23 cellular contexts compared by ENCODE assay signal in genomic region chr11:100680070-100680469, GRCh38. TPM values are rescaled to one million over a fixed set of nuclear protein-coding genes. Genes with fewer than 3 reads are reported as not detected.
DNase-seq lines count a peak whose midpoint lies in the region; ATAC-seq and TF ChIP-seq lines count a peak whose summit lies in the region.
"Had no signal": no experiment of that assay in that cellular context is flagged by ENCODE, and none has a peak within 500 bp of the region (broad histone marks: within the 10 kb centered on the region; RNA-seq: fewer than 3 reads in every experiment).

No MANE protein-coding gene starts in this region.

- DNase-seq in DMS 273 treated with DMSO at 0.1 percent for 48 hours (lab: John Stamatoyannopoulos, UW) (peak; percentile 33), NCI-H446 (lab: John Stamatoyannopoulos, UW) (peak; percentile 91 to 95), glutamatergic neuron (no peak), neural progenitor cell (ENCODE audit: low spot score) (no peak), HCEC 1CT (no peak), NCI-H2227 (lab: John Stamatoyannopoulos, UW; ENCODE audit: unreplicated experiment) (no peak), SW 1271 (lab: John Stamatoyannopoulos, UW) (no peak)
- DNase-seq: activated CD4-positive, alpha-beta T cell treated with anti-CD3 and anti-CD28 coated beads for 1 hour; brain microvascular endothelial cell; cortex of kidney; NCI-H1436; NCI-H2227 treated with DMSO at 0.1 percent for 48 hours; NK-92 treated with Interleukin-12 subunit alpha and Interleukin-12 subunit beta, amount 100 ng/mL, for 24 hours; stimulated activated CD4-positive, alpha-beta T cell treated with anti-CD3 and anti-CD28 coated beads, Interleukin-15, amount 100 ng/mL, for 24 hours; T-helper 9 cell had no signal

- peaks cover 4% of the 10 kb centered on the region for H3K4me1 ChIP-seq in neural progenitor cell
- H3K4me1 ChIP-seq: right atrium auricular region had no signal

- H3K9me3 ChIP-seq in neural progenitor cell (ENCODE audit: low read depth) = no peaks in the 10 kb centered on the region
- H3K9me3 ChIP-seq: neutrophil, right atrium auricular region, thoracic aorta had no signal

- H3K36me3 Mint-ChIP-seq in glutamatergic neuron (ENCODE audit: unreplicated experiment) (no peaks in the 10 kb centered on the region), neural progenitor cell (no peaks in the 10 kb centered on the region)
- H3K36me3 Mint-ChIP-seq: activated naive CD4-positive, alpha-beta T cell treated with anti-CD3 and anti-CD28 coated beads, Interleukin-2, amount 50 U/mL, for 72 hours; memory B cell had no signal

- H3K36me3 ChIP-seq in neural progenitor cell = no peaks in the 10 kb centered on the region
- H3K36me3 ChIP-seq: brain microvascular endothelial cell, neutrophil, right atrium auricular region, thoracic aorta had no signal

- ATAC-seq in HG02973 (IDR thresholded peaks at IDR 0.05; ENCODE audit: unreplicated experiment) = no peak
- ATAC-seq: activated naive CD4-positive, alpha-beta T cell treated with anti-CD3 and anti-CD28 coated beads, Interleukin-2, amount 50 U/mL, for 72 hours; SK-N-SH treated with all-trans-retinoic acid at 6 μM for 48 hours had no signal

- peaks cover 5% of the 10 kb centered on the region for H3K9me3 Mint-ChIP-seq in glutamatergic neuron (ENCODE audit: unreplicated experiment)
- H3K9me3 Mint-ChIP-seq in neural progenitor cell = no peaks in the 10 kb centered on the region
- H3K9me3 Mint-ChIP-seq: activated T-helper 1 cell treated with anti-CD3 and anti-CD28 coated beads, Interleukin-12 subunit alpha, Interleukin-12 subunit beta, Interleukin-2, Interleukin-4 antibody, amounts not matched to agents 30 ng/mL and 10 ng/mL and 1 ng/mL, durations not matched to agents 14 hours and 24 hours and 36 hours; memory B cell had no signal

- no peaks in the 10 kb centered on the region for H3K79me2 ChIP-seq in neural progenitor cell (ENCODE audit: low read depth)

- TF ChIP-seq CTCF in glutamatergic neuron (IDR thresholded peaks at IDR 0.05; ENCODE audit: partially characterized antibody, unreplicated experiment) = no peak
- TF ChIP-seq CTCF in neural progenitor cell (IDR thresholded peaks at IDR 0.05) = no peak

- no peak overlapping the region for H3K4me3 ChIP-seq in neural progenitor cell
- H3K4me3 ChIP-seq: right atrium auricular region, thoracic aorta had no signal

- H3K4me1 Mint-ChIP-seq in glutamatergic neuron (ENCODE audit: low read depth, unreplicated experiment) = peaks cover 13% of the 10 kb centered on the region
- peaks cover 9% of the 10 kb centered on the region for H3K4me1 Mint-ChIP-seq in neural progenitor cell

- peak overlapping the region; percentile 5 for H2AFZ ChIP-seq in neural progenitor cell (replicated peaks)

- H3K27me3 ChIP-seq in neural progenitor cell = no peaks in the 10 kb centered on the region
- H3K27me3 ChIP-seq: brain microvascular endothelial cell, right atrium auricular region had no signal

- H3F3A ChIP-seq in neural progenitor cell (ENCODE audit: low read depth) = peaks cover 3% of the 10 kb centered on the region

- H3K4me2 ChIP-seq in neural progenitor cell = no peak overlapping the region

- H3K4me3 Mint-ChIP-seq in glutamatergic neuron (ENCODE audit: unreplicated experiment) = no peak overlapping the region
- no peak overlapping the region for H3K4me3 Mint-ChIP-seq in neural progenitor cell
- H3K4me3 Mint-ChIP-seq: activated T-helper 1 cell treated with anti-CD3 and anti-CD28 coated beads, Interleukin-12 subunit alpha, Interleukin-12 subunit beta, Interleukin-2, Interleukin-4 antibody, amounts not matched to agents 30 ng/mL and 10 ng/mL and 1 ng/mL, durations not matched to agents 14 hours and 24 hours and 36 hours; memory B cell had no signal

- H3K27me3 Mint-ChIP-seq in glutamatergic neuron (ENCODE audit: unreplicated experiment) (no peaks in the 10 kb centered on the region), neural progenitor cell (ENCODE audit: insufficient read depth, low read depth) (no peaks in the 10 kb centered on the region)

- H3K27ac Mint-ChIP-seq in glutamatergic neuron (ENCODE audit: unreplicated experiment) = peak overlapping the region; percentile 57
- peak overlapping the region; percentile 7 for H3K27ac Mint-ChIP-seq in neural progenitor cell
- H3K27ac Mint-ChIP-seq: activated naive CD4-positive, alpha-beta T cell treated with anti-CD3 and anti-CD28 coated beads, Interleukin-2, amount 50 U/mL, for 72 hours; activated T-helper 1 cell treated with anti-CD3 and anti-CD28 coated beads, Interleukin-12 subunit alpha, Interleukin-12 subunit beta, Interleukin-2, Interleukin-4 antibody, amounts not matched to agents 30 ng/mL and 10 ng/mL and 1 ng/mL, durations not matched to agents 14 hours and 24 hours and 36 hours had no signal

- no peaks in the 10 kb centered on the region for H4K20me1 ChIP-seq in neural progenitor cell (ENCODE audit: low read depth)

- no peak overlapping the region for H3K27ac ChIP-seq in neural progenitor cell
- H3K27ac ChIP-seq: brain microvascular endothelial cell, neutrophil, right atrium auricular region, thoracic aorta had no signal

- H3K9ac ChIP-seq in neural progenitor cell = no peak overlapping the region

RNA-seq across cellular contexts. Expression of gene ARHGAP42, which starts 7.0 kb away (rescaled TPM):
- total RNA-seq in glutamatergic neuron (ENCODE audit: unreplicated experiment) = 21.4 TPM
- total RNA-seq in neural progenitor cell (ENCODE audit: low replicate concordance) = 14.1 and 31.0 TPM in 2 replicates

Comparison
In these comparisons a context has a peak if more than half of its experiments do, and no peak if none do; other contexts are left out.
1. DNase-seq: peak in DMS 273 treated with DMSO at 0.1 percent for 48 hours (single experiment) and NCI-H446 (2 of 2); none in glutamatergic neuron (single experiment), neural progenitor cell (single experiment), HCEC 1CT (single experiment), NCI-H2227 (single experiment) and SW 1271 (0 of 2).